9 cellular contexts compared by ENCODE assay signal in the genomic region with DNA sequence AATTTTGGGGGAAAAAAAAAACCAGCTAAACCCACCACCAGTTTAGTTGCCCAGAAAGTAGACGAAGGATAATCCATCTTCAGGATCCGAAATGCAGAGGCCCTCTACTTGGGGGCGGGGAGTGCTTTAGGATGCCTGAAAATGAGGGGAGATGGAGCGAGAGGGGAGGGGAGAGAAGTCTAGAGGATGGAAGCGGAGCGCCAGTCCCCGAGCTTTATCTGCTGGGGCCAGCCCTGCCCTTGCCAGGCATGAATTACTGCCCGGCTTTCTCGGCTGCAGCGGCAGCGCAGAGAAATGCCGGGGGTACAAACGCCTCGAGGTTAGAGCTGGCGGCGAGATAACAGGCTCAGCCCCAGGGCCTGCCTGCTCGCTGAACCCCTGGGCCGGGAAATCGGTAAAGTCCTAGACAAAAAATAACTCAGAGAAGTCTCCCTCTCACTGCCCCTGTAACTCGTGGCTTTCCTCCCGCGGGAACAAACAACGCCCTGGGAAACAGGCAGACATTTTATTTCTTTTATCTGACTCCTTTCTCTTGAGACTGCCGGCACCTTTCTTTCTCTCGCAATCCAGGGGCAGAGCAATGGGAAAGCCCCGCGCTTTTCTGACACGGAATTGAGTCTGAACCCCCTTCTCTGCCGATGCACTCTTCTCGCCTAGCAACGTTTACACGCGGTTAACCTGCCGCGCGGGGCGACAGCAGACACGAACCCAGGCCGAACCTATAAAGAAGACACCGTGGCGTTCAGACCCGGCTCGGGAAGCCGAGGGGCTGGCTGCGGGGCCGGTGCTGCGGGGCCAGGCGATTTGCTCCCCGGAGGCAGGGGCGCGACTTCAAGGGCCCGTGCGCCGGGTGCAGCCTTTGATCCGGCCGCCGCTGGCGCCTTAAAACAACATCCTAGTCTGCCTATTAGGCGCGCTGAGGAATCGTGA. TPM values are rescaled to one million over a fixed set of nuclear protein-coding genes. Genes with fewer than 3 reads are reported as not detected.
A peak's percentile ranks its signal among the peaks of the same experiment; 100 is the strongest.
DNase-seq lines count a peak whose midpoint lies in the region; ATAC-seq and TF ChIP-seq lines count a peak whose summit lies in the region.
"Had no signal": no experiment of that assay in that cellular context is flagged by ENCODE, and none has a peak within 500 bp of the region (broad histone marks: within the 10 kb centered on the region; RNA-seq: fewer than 3 reads in every experiment).

No MANE protein-coding gene starts in this region.

- WGBS in testis, 2 donors: 5 to 12% methylated on average over 30 to 61 of the region's 61 CpGs

- ATAC-seq in natural killer cell treated with Interleukin-12 subunit alpha and Interleukin-12 subunit beta and Interleukin-15 and Interleukin-18, amount 100 ng/mL, for 72 hours: no peak
- no peak for ATAC-seq in HG03139 (IDR thresholded peaks at IDR 0.05; ENCODE audit: unreplicated experiment)

- no peak for TF ChIP-seq EP300 in Ishikawa (IDR thresholded peaks at IDR 0.05; ENCODE audit: borderline replicate concordance)

- DNase-seq in CD14-positive monocyte (ENCODE audit: low spot score) (no peak), chondrocyte (ENCODE audit: low spot score) (peak; percentile 42), testis (no peak), 8988T (no peak), HuH-7.5 (ENCODE audit: low spot score) (no peak)
- no peak for DNase-seq in natural killer cell treated with Interleukin-12 subunit alpha and Interleukin-12 subunit beta and Interleukin-15 and Interleukin-18, amount 100 ng/mL, for 72 hours (ENCODE audit: low spot score)
- DNase-seq: SIG-M5 had no signal

- H3K9me3 ChIP-seq in testis: no peaks in the 10 kb centered on the region

- TF ChIP-seq RAD21 in Ishikawa (IDR thresholded peaks at IDR 0.05; ENCODE audit: low read depth): no peak

- H3K4me3 ChIP-seq in testis: peak overlapping the region in 1 of 2 donors; percentile 1

- peak overlapping the region; percentile 32 to 87 for H3K4me3 Mint-ChIP-seq in CD14-positive monocyte
- H3K4me3 Mint-ChIP-seq in chondrocyte (ENCODE audit: unreplicated experiment): peak overlapping the region; percentile 89
- H3K4me3 Mint-ChIP-seq in natural killer cell treated with Interleukin-12 subunit alpha and Interleukin-12 subunit beta and Interleukin-15 and Interleukin-18, amount 100 ng/mL, for 72 hours: peak overlapping the region; percentile 56

- H3K27me3 Mint-ChIP-seq in CD14-positive monocyte (ENCODE audit: low read depth in 3 of 3): peaks cover 83 to 96% (median 89%) of the 10 kb centered on the region in 3 donors
- H3K27me3 Mint-ChIP-seq in chondrocyte (ENCODE audit: low read depth): peaks cover 32% of the 10 kb centered on the region
- H3K27me3 Mint-ChIP-seq in natural killer cell treated with Interleukin-12 subunit alpha and Interleukin-12 subunit beta and Interleukin-15 and Interleukin-18, amount 100 ng/mL, for 72 hours: peaks cover 39 to 75% of the 10 kb centered on the region in 2 donors

- peaks cover 30% of the 10 kb centered on the region for H3K4me1 ChIP-seq in testis

- H3K36me3 ChIP-seq in testis (ENCODE audit: low read depth, missing control alignments): no peaks in the 10 kb centered on the region

- H3K36me3 Mint-ChIP-seq in CD14-positive monocyte (peaks cover 9 to 24% of the 10 kb centered on the region in 2 donors), chondrocyte (ENCODE audit: low read depth) (peaks cover 2% of the 10 kb centered on the region)
- H3K36me3 Mint-ChIP-seq in natural killer cell treated with Interleukin-12 subunit alpha and Interleukin-12 subunit beta and Interleukin-15 and Interleukin-18, amount 100 ng/mL, for 72 hours: no peaks in the 10 kb centered on the region

- H3K27ac Mint-ChIP-seq in CD14-positive monocyte (peak overlapping the region in 2 of 7 donors; percentile 6 to 75), chondrocyte (ENCODE audit: unreplicated experiment) (peak overlapping the region; percentile 75)
- H3K27ac Mint-ChIP-seq in natural killer cell treated with Interleukin-12 subunit alpha and Interleukin-12 subunit beta and Interleukin-15 and Interleukin-18, amount 100 ng/mL, for 72 hours: no peak overlapping the region

- H3K9me3 Mint-ChIP-seq in CD14-positive monocyte (peaks cover 10 to 58% (median 39%) of the 10 kb centered on the region in 7 donors), chondrocyte (ENCODE audit: low read depth) (no peaks in the 10 kb centered on the region)
- no peaks in the 10 kb centered on the region for H3K9me3 Mint-ChIP-seq in natural killer cell treated with Interleukin-12 subunit alpha and Interleukin-12 subunit beta and Interleukin-15 and Interleukin-18, amount 100 ng/mL, for 72 hours

- no peak overlapping the region for H3K27ac ChIP-seq in testis

- H3K4me1 Mint-ChIP-seq in CD14-positive monocyte: peaks cover 48% of the 10 kb centered on the region
- peaks cover 45% of the 10 kb centered on the region for H3K4me1 Mint-ChIP-seq in chondrocyte (ENCODE audit: low read depth)
- H3K4me1 Mint-ChIP-seq in natural killer cell treated with Interleukin-12 subunit alpha and Interleukin-12 subunit beta and Interleukin-15 and Interleukin-18, amount 100 ng/mL, for 72 hours (ENCODE audit: low read depth in 2 of 2): peaks cover 41 to 49% of the 10 kb centered on the region in 2 donors

- TF ChIP-seq POLR2A in testis (IDR thresholded peaks at IDR 0.05): no peak

- no peak for TF ChIP-seq CTCF in CD14-positive monocyte (IDR thresholded peaks at IDR 0.05)
- no peak for TF ChIP-seq CTCF in chondrocyte (IDR thresholded peaks at IDR 0.05)
- no peak for TF ChIP-seq CTCF in testis (IDR thresholded peaks at IDR 0.05)

- intact Hi-C loops in CD14-positive monocyte (cut with micrococcal nuclease) (no loop called here), testis (cut with DNase I; ENCODE audit: low total_unique reads) (no loop called here)

- H3K27me3 ChIP-seq in testis: peaks cover 14% of the 10 kb centered on the region

TF ChIP-seq in Ishikawa, 13 proteins besides CTCF, POLR2A, EP300 and RAD21:
- 0 out of 2 replicates have a peak, but pooled peaks have one; percentile 55 for TF ChIP-seq ZBTB7A (IDR thresholded peaks at IDR 0.05; ENCODE audit: low read depth)
- TF ChIP-seq, protein P1, sequence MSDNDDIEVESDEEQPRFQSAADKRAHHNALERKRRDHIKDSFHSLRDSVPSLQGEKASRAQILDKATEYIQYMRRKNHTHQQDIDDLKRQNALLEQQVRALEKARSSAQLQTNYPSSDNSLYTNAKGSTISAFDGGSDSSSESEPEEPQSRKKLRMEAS (IDR thresholded peaks at IDR 0.05): peak; percentile 52
- TF ChIP-seq, protein P2, sequence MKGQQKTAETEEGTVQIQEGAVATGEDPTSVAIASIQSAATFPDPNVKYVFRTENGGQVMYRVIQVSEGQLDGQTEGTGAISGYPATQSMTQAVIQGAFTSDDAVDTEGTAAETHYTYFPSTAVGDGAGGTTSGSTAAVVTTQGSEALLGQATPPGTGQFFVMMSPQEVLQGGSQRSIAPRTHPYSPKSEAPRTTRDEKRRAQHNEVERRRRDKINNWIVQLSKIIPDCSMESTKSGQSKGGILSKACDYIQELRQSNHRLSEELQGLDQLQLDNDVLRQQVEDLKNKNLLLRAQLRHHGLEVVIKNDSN (IDR thresholded peaks at IDR 0.05): no peak
- TF ChIP-seq YY1 (IDR thresholded peaks at IDR 0.05; ENCODE audit: low read depth): peak; percentile 23; the same call in 1 of the 2 replicates

RNA-seq across cellular contexts. Expression of a gene that starts 3.1 kb away (rescaled TPM):
- not detected for polyA plus RNA-seq in CD14-positive monocyte
- total RNA-seq in chondrocyte: 4.4 to 4.8 TPM (median 4.4 TPM) in 3 replicates
- total RNA-seq in natural killer cell treated with Interleukin-12 subunit alpha and Interleukin-12 subunit beta and Interleukin-15 and Interleukin-18, amount 100 ng/mL, for 72 hours: under 1 TPM in 1 of 2 donors, not detected in 1; 0.24 TPM
- total RNA-seq in testis: 1 to 10 TPM in 1 of 2 donors, under 1 TPM in 1; 0.99 to 1.7 TPM
- polyA plus RNA-seq in testis (ENCODE audit: insufficient read depth, low read depth, low replicate concordance): 1.7 TPM
